Comparison of ENCODE assay signal across 27 cellular contexts in the genomic region with DNA sequence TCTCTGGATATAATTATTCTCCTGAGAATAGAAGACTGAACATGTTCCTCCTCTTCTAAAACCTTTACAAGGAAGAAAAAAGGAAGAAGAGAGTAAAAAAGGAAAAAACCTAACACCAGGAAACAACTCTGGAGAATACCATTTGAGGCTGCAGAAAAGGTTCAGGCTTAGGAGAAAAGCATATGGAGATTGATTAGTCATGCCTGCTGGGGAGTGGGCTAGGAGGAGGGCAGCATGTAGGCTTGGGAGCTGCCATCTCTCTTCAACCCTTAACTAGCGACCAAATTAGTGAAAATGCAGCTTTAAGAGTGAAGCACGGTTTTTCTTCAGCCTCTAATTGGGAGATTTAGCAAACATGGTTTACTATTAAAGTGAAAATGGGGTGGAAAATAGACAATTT.
"Had no signal": no experiment of that assay in that cellular context is flagged by ENCODE, and none has a peak within 500 bp of the region (broad histone marks: within the 10 kb centered on the region; RNA-seq: fewer than 3 reads in every experiment).

No MANE protein-coding gene starts in this region.

- DNase-seq: hippocampal formation; islet precursor cell; left ventricle myocardium inferior; midbrain; mucosa of descending colon; naive thymus-derived CD8-positive, alpha-beta T cell; nucleus accumbens; pancreas; posterior cingulate gyrus; retina; right cardiac atrium; spleen; stimulated activated CD4-positive, alpha-beta T cell treated with anti-CD3 and anti-CD28 coated beads, Interleukin-4, amount 100 ng/mL, for 24 hours; stimulated activated naive CD4-positive, alpha-beta T cell had no signal

- H3K36me3 ChIP-seq: left ventricle myocardium inferior, pancreas, prostate gland, spleen, suprapubic skin, thoracic aorta, tibial nerve, vagina had no signal

- FAIRE-seq: pancreas had no signal

- ATAC-seq: mucosa of descending colon; naive thymus-derived CD8-positive, alpha-beta T cell; pancreas; right cardiac atrium; sciatic nerve; stimulated activated effector memory CD8-positive, alpha-beta T cell treated with anti-CD3 and anti-CD28 coated beads, Interleukin-12 subunit alpha, Interleukin-12 subunit beta, amount 100 ng/mL, for 72 hours had no signal

- H3K9me3 ChIP-seq: left ventricle myocardium inferior, mucosa of descending colon, pancreas, prostate gland, spleen, suprapubic skin, thoracic aorta, tibial nerve, vagina had no signal

- H3K4me1 Mint-ChIP-seq: nephron had no signal

- H3K4me1 ChIP-seq: left ventricle myocardium inferior, pancreas, prostate gland, suprapubic skin, tibial nerve, vagina had no signal

- H3K36me3 Mint-ChIP-seq: naive thymus-derived CD8-positive, alpha-beta T cell; stimulated activated effector memory CD8-positive, alpha-beta T cell treated with anti-CD3 and anti-CD28 coated beads, Interleukin-12 subunit alpha, Interleukin-12 subunit beta, amount 100 ng/mL, for 72 hours; type B pancreatic cell had no signal

- H3K4me3 Mint-ChIP-seq: nephron; neural crest cell; stimulated activated effector memory CD8-positive, alpha-beta T cell treated with anti-CD3 and anti-CD28 coated beads, Interleukin-12 subunit alpha, Interleukin-12 subunit beta, amount 100 ng/mL, for 72 hours; stimulated activated naive CD8-positive, alpha-beta T cell treated with anti-CD3 and anti-CD28 coated beads, Interleukin-15, Interleukin-2, amounts not matched to agents 100 ng/mL and 50 ng/mL, for 24 hours; type B pancreatic cell had no signal

- H3K27me3 ChIP-seq: pancreas, spleen, suprapubic skin, tibial nerve, vagina had no signal

- H3K27ac ChIP-seq: left ventricle myocardium inferior, pancreas, prostate gland, skin epidermis, spleen, suprapubic skin, thoracic aorta, tibial nerve, vagina had no signal

- H3K4me3 ChIP-seq: left ventricle myocardium inferior, lung, mucosa of descending colon, pancreas, prostate gland, skin epidermis, spleen, suprapubic skin, thoracic aorta, tibial nerve, vagina had no signal

- H3K9me3 Mint-ChIP-seq: naive thymus-derived CD8-positive, alpha-beta T cell; nephron; neural crest cell; stimulated activated effector memory CD8-positive, alpha-beta T cell treated with anti-CD3 and anti-CD28 coated beads, Interleukin-12 subunit alpha, Interleukin-12 subunit beta, amount 100 ng/mL, for 72 hours; stimulated activated naive CD8-positive, alpha-beta T cell treated with anti-CD3 and anti-CD28 coated beads, Interleukin-15, Interleukin-2, amounts not matched to agents 100 ng/mL and 50 ng/mL, for 24 hours; type B pancreatic cell had no signal

- H3K27me3 Mint-ChIP-seq: naive thymus-derived CD8-positive, alpha-beta T cell; stimulated activated naive CD8-positive, alpha-beta T cell treated with anti-CD3 and anti-CD28 coated beads, Interleukin-15, Interleukin-2, amounts not matched to agents 100 ng/mL and 50 ng/mL, for 24 hours; type B pancreatic cell had no signal

- H3K27ac Mint-ChIP-seq: nephron; stimulated activated effector memory CD8-positive, alpha-beta T cell treated with anti-CD3 and anti-CD28 coated beads, Interleukin-12 subunit alpha, Interleukin-12 subunit beta, amount 100 ng/mL, for 72 hours; stimulated activated naive CD8-positive, alpha-beta T cell treated with anti-CD3 and anti-CD28 coated beads, Interleukin-15, Interleukin-2, amounts not matched to agents 100 ng/mL and 50 ng/mL, for 24 hours; type B pancreatic cell had no signal
